ENCODE assay signal across 22 cellular contexts in the genomic region with DNA sequence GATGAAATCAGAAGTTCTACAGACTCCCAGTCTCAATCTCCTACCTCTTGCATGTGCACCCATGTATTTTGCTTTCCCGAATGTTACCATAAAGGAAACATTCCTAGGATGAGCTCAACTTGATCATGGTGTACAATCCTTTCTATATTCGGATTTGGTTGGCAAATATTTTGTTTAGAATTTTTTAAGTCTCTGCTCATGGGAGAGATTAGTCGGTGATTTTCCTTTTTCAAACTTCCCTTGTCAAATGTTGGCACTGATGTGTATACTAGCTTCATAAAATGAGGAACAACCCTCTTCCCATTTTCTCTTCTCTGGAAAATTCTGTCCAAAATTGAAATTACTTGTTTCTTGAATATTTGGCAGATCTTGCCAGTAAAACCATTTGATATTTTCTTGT.
"Had no signal": no experiment of that assay in that cellular context is flagged by ENCODE, and none has a peak within 500 bp of the region (broad histone marks: within the 10 kb centered on the region; RNA-seq: fewer than 3 reads in every experiment).

No MANE protein-coding gene starts in this region.

- ATAC-seq: heart left ventricle; left colon; left ventricle myocardium superior; naive thymus-derived CD4-positive, alpha-beta T cell; right cardiac atrium; stimulated activated memory B cell treated with anti-CD40 and anti-IgM and Interleukin-4, amounts not matched to agents 10 μg/mL and 1 μg/mL and 100 μg/mL, for 72 hours had no signal

- H3K9me3 ChIP-seq: neutrophil, ovary, testis, transverse colon had no signal

- DNase-seq: effector CD4-positive, alpha-beta T cell; endodermal cell; erythroblast; heart left ventricle; hippocampal formation; left colon; left ventricle myocardium superior; naive thymus-derived CD4-positive, alpha-beta T cell; ovary; right cardiac atrium; stimulated activated CD4-positive, alpha-beta T cell treated with anti-CD3 and anti-CD28 coated beads, Interleukin-4, amount 100 ng/mL, for 24 hours; testis; transverse colon had no signal

- H3K27ac Mint-ChIP-seq: endodermal cell; naive thymus-derived CD4-positive, alpha-beta T cell; progenitor cell of endocrine pancreas; stimulated activated memory B cell treated with anti-CD40 and anti-IgM and Interleukin-4, amounts not matched to agents 10 μg/mL and 1 μg/mL and 100 μg/mL, for 72 hours; stimulated activated naive CD8-positive, alpha-beta T cell treated with anti-CD3 and anti-CD28 coated beads, Interleukin-15, Interleukin-2, amounts not matched to agents 100 ng/mL and 50 ng/mL, for 24 hours had no signal

- H3K27me3 ChIP-seq: heart left ventricle, neutrophil, ovary, testis, transverse colon had no signal

- H3K27me3 Mint-ChIP-seq: progenitor cell of endocrine pancreas; stimulated activated memory B cell treated with anti-CD40 and anti-IgM and Interleukin-4, amounts not matched to agents 10 μg/mL and 1 μg/mL and 100 μg/mL, for 72 hours had no signal

- H3K36me3 Mint-ChIP-seq: naive thymus-derived CD4-positive, alpha-beta T cell; stimulated activated memory B cell treated with anti-CD40 and anti-IgM and Interleukin-4, amounts not matched to agents 10 μg/mL and 1 μg/mL and 100 μg/mL, for 72 hours had no signal

- H3K4me3 ChIP-seq: heart left ventricle, lung, ovary, smooth muscle cell, testis, transverse colon had no signal

- H3K4me2 ChIP-seq: smooth muscle cell had no signal

- H3K4me1 Mint-ChIP-seq: endodermal cell; stimulated activated memory B cell treated with anti-CD40 and anti-IgM and Interleukin-4, amounts not matched to agents 10 μg/mL and 1 μg/mL and 100 μg/mL, for 72 hours had no signal

- H3K27ac ChIP-seq: heart left ventricle, neutrophil, ovary, testis, transverse colon had no signal

- H3K4me3 Mint-ChIP-seq: endodermal cell; naive thymus-derived CD4-positive, alpha-beta T cell; stimulated activated memory B cell treated with anti-CD40 and anti-IgM and Interleukin-4, amounts not matched to agents 10 μg/mL and 1 μg/mL and 100 μg/mL, for 72 hours; stimulated activated naive CD8-positive, alpha-beta T cell treated with anti-CD3 and anti-CD28 coated beads, Interleukin-15, Interleukin-2, amounts not matched to agents 100 ng/mL and 50 ng/mL, for 24 hours had no signal

- H3K36me3 ChIP-seq: heart left ventricle, neutrophil, ovary, transverse colon had no signal

- H3K4me1 ChIP-seq: testis had no signal

- FAIRE-seq: colon, endothelial cell of umbilical vein, frontal cortex had no signal

- H3K9me3 Mint-ChIP-seq: endodermal cell; naive thymus-derived CD4-positive, alpha-beta T cell; stimulated activated memory B cell treated with anti-CD40 and anti-IgM and Interleukin-4, amounts not matched to agents 10 μg/mL and 1 μg/mL and 100 μg/mL, for 72 hours; stimulated activated naive CD8-positive, alpha-beta T cell treated with anti-CD3 and anti-CD28 coated beads, Interleukin-15, Interleukin-2, amounts not matched to agents 100 ng/mL and 50 ng/mL, for 24 hours had no signal
